ENCODE assay signal across 9 cellular contexts in genomic region chr17:40329981-40330794, GRCh38. TPM values are rescaled to one million over a fixed set of nuclear protein-coding genes. Genes with fewer than 3 reads are reported as not detected.
DNase-seq lines count a peak whose midpoint lies in the region; FAIRE-seq lines count a peak whose summit lies in the region.
"Had no signal": no experiment of that assay in that cellular context is flagged by ENCODE, and none has a peak within 500 bp of the region (broad histone marks: within the 10 kb centered on the region; RNA-seq: fewer than 3 reads in every experiment).

No MANE protein-coding gene starts in this region.

- H3K27ac ChIP-seq in duodenal mucosa (ENCODE audit: low read depth, low read length): peak overlapping the region; percentile 36
- H3K27ac ChIP-seq in skeletal muscle tissue (ENCODE audit: low read depth, low read length): peak overlapping the region; percentile 91

- no peak for DNase-seq in HTR-8/SVneo (ENCODE audit: insufficient read length, low spot score)
- DNase-seq in NOMO-1 (lab: John Stamatoyannopoulos, UW; ENCODE audit: unreplicated experiment in 2 of 2): peak; percentile 52 to 81
- DNase-seq in activated gamma-delta T cell treated with Interleukin-2 at 50 U/mL for 16 hours: no peak
- no peak for DNase-seq in NCI-H748 (lab: John Stamatoyannopoulos, UW; ENCODE audit: unreplicated experiment)
- DNase-seq in H7: no peak
- DNase-seq in foreskin melanocyte: no peak

- H3K9ac ChIP-seq in duodenal mucosa (ENCODE audit: low read depth in 1 of 2, low read length in 2 of 2) (no peak overlapping the region), skeletal muscle tissue (ENCODE audit: low read depth in 1 of 3, low read length in 3 of 3) (peak overlapping the region; percentile 16 to 80 (median 66))

- H3K4me3 ChIP-seq in duodenal mucosa (ENCODE audit: low read depth in 1 of 2, low read length in 2 of 2) (no peak overlapping the region), skeletal muscle tissue (ENCODE audit: low read length in 3 of 3) (peak overlapping the region; percentile 41 to 46 (median 45)), H7 (ENCODE audit: insufficient read depth, low read depth, low read length) (no peak overlapping the region)

- H3K27me3 ChIP-seq in duodenal mucosa (ENCODE audit: control insufficient read depth in 1 of 2, insufficient read depth in 2 of 2, low read length in 2 of 2) (no peaks in the 10 kb centered on the region), skeletal muscle tissue (ENCODE audit: control insufficient read depth in 3 of 3, insufficient read depth in 3 of 3, low read length in 3 of 3) (no peaks in the 10 kb centered on the region), H7 (ENCODE audit: control insufficient read depth, insufficient read depth, low read length) (no peaks in the 10 kb centered on the region)

- H3K4me1 ChIP-seq in duodenal mucosa (ENCODE audit: control insufficient read depth in 1 of 2, insufficient read depth in 2 of 2, low read length in 2 of 2) (peaks cover 77% of the 10 kb centered on the region in 2 donors), skeletal muscle tissue (ENCODE audit: control insufficient read depth in 3 of 3, insufficient read depth in 3 of 3, low read length in 3 of 3) (peaks cover 96 to 100% (median 98%) of the 10 kb centered on the region in 3 donors)

- H3K9me3 ChIP-seq in duodenal mucosa (ENCODE audit: control insufficient read depth in 1 of 2, low read length in 2 of 2) (no peaks in the 10 kb centered on the region), skeletal muscle tissue (ENCODE audit: control insufficient read depth in 3 of 3, low read length in 3 of 3) (no peaks in the 10 kb centered on the region)

- peak; percentile 65 for FAIRE-seq in HTR-8/SVneo (lab: Jason Lieb, UNC)
- FAIRE-seq: endometrium had no signal

- peaks cover 5 to 8% of the 10 kb centered on the region in 2 donors for H3K36me3 ChIP-seq in duodenal mucosa (ENCODE audit: control insufficient read depth in 1 of 2, insufficient read depth in 2 of 2, low read length in 2 of 2)
- H3K36me3 ChIP-seq in skeletal muscle tissue (ENCODE audit: control insufficient read depth in 3 of 3, insufficient read depth in 3 of 3, low read length in 3 of 3): peaks cover 0 to 2% (median 2%) of the 10 kb centered on the region in 3 donors
- no peaks in the 10 kb centered on the region for H3K36me3 ChIP-seq in H7 (replicated peaks; ENCODE audit: control insufficient read depth, insufficient read depth, low read length)

RNA-seq across cellular contexts. Expression of gene RARA, which starts 21.2 kb away (rescaled TPM):
- total RNA-seq in skeletal muscle tissue: 17.2 TPM
- total RNA-seq in H7 (2014; rRNA removed; shearing (Covaris generic)): 19.3 and 22.1 TPM in 2 replicates

RNA-seq across cellular contexts. Expression of gene GJD3, which starts 34.3 kb away (rescaled TPM):
- total RNA-seq in skeletal muscle tissue: 0.52 TPM
- total RNA-seq in H7 (2014; rRNA removed; shearing (Covaris generic)): 0.38 and 1.2 TPM in 2 replicates

RNA-seq across cellular contexts. Expression of gene CDC6, which starts 42.5 kb away (rescaled TPM):
- 4.2 TPM for total RNA-seq in skeletal muscle tissue
- 80.8 and 83.6 TPM in 2 replicates for total RNA-seq in H7 (2014; rRNA removed; shearing (Covaris generic))

Comparison
In these comparisons a context has a peak if more than half of its experiments do, and no peak if none do; other contexts are left out.
1. DNase-seq: peak in NOMO-1 (2 of 2); none in HTR-8/SVneo (single experiment), activated gamma-delta T cell treated with Interleukin-2 at 50 U/mL for 16 hours (single experiment), NCI-H748 (single experiment), H7 (single experiment) and foreskin melanocyte (single experiment).
2. H3K4me3 ChIP-seq: peak in skeletal muscle tissue (3 of 3); none in duodenal mucosa (0 of 2) and H7 (single experiment).
3. H3K9ac ChIP-seq: peak in skeletal muscle tissue (3 of 3); none in duodenal mucosa (0 of 2).
4. RNA of gene CDC6, which starts 42.5 kb away (total RNA-seq): 80.8 to 83.6 TPM in H7; 4.2 TPM in skeletal muscle tissue (single experiment); every median in the first group is over 10 times any median in the second.